Comparison of ENCODE assay signal across 16 cellular contexts in the genomic region with DNA sequence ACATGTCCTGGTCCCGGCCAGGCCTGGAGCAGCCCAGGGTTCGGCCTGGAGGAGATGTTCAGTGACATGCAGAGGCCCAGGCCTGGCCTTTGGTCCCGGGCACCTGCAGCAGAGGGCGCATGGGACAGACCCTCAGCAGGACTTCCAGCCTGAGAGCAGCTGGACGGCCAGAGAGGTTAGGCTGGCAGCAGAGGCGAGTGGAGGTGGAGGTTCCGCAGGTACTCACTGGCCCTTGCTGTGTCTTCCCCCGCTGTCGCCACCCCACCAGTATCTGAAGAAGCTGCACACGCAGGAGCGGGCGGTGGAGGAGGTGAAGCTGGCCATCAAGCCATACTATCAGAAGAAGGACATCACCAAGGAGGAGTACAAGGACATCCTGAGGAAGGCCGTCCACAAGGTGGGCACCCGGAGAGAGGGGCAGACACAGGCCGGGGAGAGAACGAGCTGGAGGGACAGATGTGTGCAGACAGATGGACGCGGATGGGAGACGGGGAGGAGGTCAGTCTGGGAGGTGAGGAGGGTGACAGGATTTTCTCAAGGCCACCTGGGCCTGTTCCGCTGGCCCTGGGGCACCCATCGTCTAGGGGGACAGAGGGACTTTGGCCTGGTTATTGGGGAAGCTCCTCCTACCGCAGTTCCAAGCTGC. TPM values are rescaled to one million over a fixed set of nuclear protein-coding genes. Genes with fewer than 3 reads are reported as not detected.
DNase-seq lines count a peak whose midpoint lies in the region; ATAC-seq, FAIRE-seq and TF ChIP-seq lines count a peak whose summit lies in the region.
"Had no signal": no experiment of that assay in that cellular context is flagged by ENCODE, and none has a peak within 500 bp of the region (broad histone marks: within the 10 kb centered on the region; RNA-seq: fewer than 3 reads in every experiment).

No MANE protein-coding gene starts in this region.

- no peak for DNase-seq in activated CD4-positive, alpha-beta T cell treated with anti-CD3 and anti-CD28 coated beads, Interleukin-2, amount 10 ng/mL, durations not matched to agents 7 days and 5 days
- DNase-seq in activated CD4-positive, alpha-beta T cell treated with anti-CD3 and anti-CD28 coated beads for 4 hours, result no peak
- peak; percentile 28 for DNase-seq in D341Med (ENCODE audit: low spot score)
- DNase-seq in central memory CD8-positive, alpha-beta T cell (ENCODE audit: low spot score in 2 of 2), result no peak
- no peak for DNase-seq in neural crest cell (ENCODE audit: low read depth, low spot score)
- no peak for DNase-seq in urothelium cell line (ENCODE audit: low spot score)
- DNase-seq in RPMI8226, result no peak
- DNase-seq: 8988T, MG63, NCI-H1105, NCI-H1694 treated with DMSO at 0.1 percent for 48 hours, NCI-H446 treated with DMSO at 0.1 percent for 48 hours, NCI-H774, SHP77 had no signal

- H3K27ac Mint-ChIP-seq in activated CD4-positive, alpha-beta T cell treated with anti-CD3 and anti-CD28 coated beads, Interleukin-2, amount 10 ng/mL, durations not matched to agents 7 days and 5 days, result peak overlapping the region; percentile 46
- peak overlapping the region; percentile 81 for H3K27ac Mint-ChIP-seq in central memory CD8-positive, alpha-beta T cell (ENCODE audit: low read depth)
- H3K27ac Mint-ChIP-seq in neural crest cell (ENCODE audit: unreplicated experiment), result peak overlapping the region; percentile 67

- no peak for TF ChIP-seq CTCF in neural crest cell (conservative IDR thresholded peaks at IDR 0.05)

- POLR2A ChIA-PET in activated CD4-positive, alpha-beta T cell treated with anti-CD3 and anti-CD28 coated beads, Interleukin-2, amount 10 ng/mL, durations not matched to agents 7 days and 5 days (lab: Charles Lee), result no interaction called here

- H3K9me3 Mint-ChIP-seq in activated CD4-positive, alpha-beta T cell treated with anti-CD3 and anti-CD28 coated beads, Interleukin-2, amount 10 ng/mL, durations not matched to agents 7 days and 5 days, result no peaks in the 10 kb centered on the region
- no peaks in the 10 kb centered on the region for H3K9me3 Mint-ChIP-seq in central memory CD8-positive, alpha-beta T cell
- H3K9me3 Mint-ChIP-seq in neural crest cell, result no peaks in the 10 kb centered on the region

- peaks cover 36% of the 10 kb centered on the region for H3K36me3 Mint-ChIP-seq in activated CD4-positive, alpha-beta T cell treated with anti-CD3 and anti-CD28 coated beads, Interleukin-2, amount 10 ng/mL, durations not matched to agents 7 days and 5 days (ENCODE audit: low read depth)
- peaks cover 30% of the 10 kb centered on the region for H3K36me3 Mint-ChIP-seq in central memory CD8-positive, alpha-beta T cell (ENCODE audit: insufficient read depth)
- H3K36me3 Mint-ChIP-seq in neural crest cell (ENCODE audit: low read depth), result peaks cover 10% of the 10 kb centered on the region

- H3K4me3 Mint-ChIP-seq in activated CD4-positive, alpha-beta T cell treated with anti-CD3 and anti-CD28 coated beads, Interleukin-2, amount 10 ng/mL, durations not matched to agents 7 days and 5 days, result no peak overlapping the region
- H3K4me3 Mint-ChIP-seq in central memory CD8-positive, alpha-beta T cell, result no peak overlapping the region
- H3K4me3 Mint-ChIP-seq in neural crest cell, result peak overlapping the region; percentile 12

- no peak for FAIRE-seq in urothelium cell line (lab: Jason Lieb, UNC)

- H3K27me3 Mint-ChIP-seq in activated CD4-positive, alpha-beta T cell treated with anti-CD3 and anti-CD28 coated beads, Interleukin-2, amount 10 ng/mL, durations not matched to agents 7 days and 5 days, result no peaks in the 10 kb centered on the region
- no peaks in the 10 kb centered on the region for H3K27me3 Mint-ChIP-seq in central memory CD8-positive, alpha-beta T cell
- no peaks in the 10 kb centered on the region for H3K27me3 Mint-ChIP-seq in neural crest cell (ENCODE audit: low read depth)

- CTCF ChIA-PET in activated CD4-positive, alpha-beta T cell treated with anti-CD3 and anti-CD28 coated beads, Interleukin-2, amount 10 ng/mL, durations not matched to agents 7 days and 5 days (lab: Charles Lee), result interaction anchor here (0.5 to 1.5 kb wide), 2 partner anchors 21 to 750 kb away, joined by 3 to 4 read pairs; no protein-coding TSS in a partner anchor

- no peak for ATAC-seq in central memory CD8-positive, alpha-beta T cell (replicated peaks; ENCODE audit: extremely low read depth, poor library complexity, severe bottlenecking)
- no peak for ATAC-seq in GM18519 (IDR thresholded peaks at IDR 0.05; ENCODE audit: low FRiP score, unreplicated experiment)
- ATAC-seq: SK-N-SH treated with all-trans-retinoic acid at 6 μM for 48 hours had no signal

- H3K4me1 Mint-ChIP-seq in activated CD4-positive, alpha-beta T cell treated with anti-CD3 and anti-CD28 coated beads, Interleukin-2, amount 10 ng/mL, durations not matched to agents 7 days and 5 days, result peaks cover 4% of the 10 kb centered on the region
- H3K4me1 Mint-ChIP-seq in central memory CD8-positive, alpha-beta T cell, result no peaks in the 10 kb centered on the region
- H3K4me1 Mint-ChIP-seq in neural crest cell, result no peaks in the 10 kb centered on the region

RNA-seq across cellular contexts. Expression of a gene that starts 8.0 kb away (rescaled TPM):
- 100 to 1,000 TPM; 157 to 168 TPM for total RNA-seq in activated CD4-positive, alpha-beta T cell treated with anti-CD3 and anti-CD28 coated beads, Interleukin-2, amount 10 ng/mL, durations not matched to agents 7 days and 5 days
- 70.0 and 76.0 TPM in 2 replicates for total RNA-seq in neural crest cell

RNA-seq across cellular contexts. Expression of a gene that starts 8.1 kb away (rescaled TPM):
- total RNA-seq in activated CD4-positive, alpha-beta T cell treated with anti-CD3 and anti-CD28 coated beads, Interleukin-2, amount 10 ng/mL, durations not matched to agents 7 days and 5 days, result 10 to 100 TPM; 73.9 to 80.7 TPM
- 92.4 and 99.5 TPM in 2 replicates for total RNA-seq in neural crest cell

RNA-seq across cellular contexts. Expression of a gene that starts 15.6 kb away (rescaled TPM):
- total RNA-seq in activated CD4-positive, alpha-beta T cell treated with anti-CD3 and anti-CD28 coated beads, Interleukin-2, amount 10 ng/mL, durations not matched to agents 7 days and 5 days, result 10 to 100 TPM; 48.1 to 59.9 TPM
- total RNA-seq in neural crest cell, result 89.6 and 91.9 TPM in 2 replicates

RNA-seq across cellular contexts. Expression of a gene that starts 17.7 kb away (rescaled TPM):
- total RNA-seq in activated CD4-positive, alpha-beta T cell treated with anti-CD3 and anti-CD28 coated beads, Interleukin-2, amount 10 ng/mL, durations not matched to agents 7 days and 5 days, result 1 to 10 TPM; 9.0 to 9.5 TPM
- 1.2 and 2.3 TPM in 2 replicates for total RNA-seq in neural crest cell

RNA-seq across cellular contexts. Expression of a gene that starts 19.5 kb away (rescaled TPM):
- total RNA-seq in activated CD4-positive, alpha-beta T cell treated with anti-CD3 and anti-CD28 coated beads, Interleukin-2, amount 10 ng/mL, durations not matched to agents 7 days and 5 days, result 100 to 1,000 TPM; 125 to 130 TPM
- 454 and 470 TPM in 2 replicates for total RNA-seq in neural crest cell
